Comparison of ENCODE assay signal across 1 cellular context in the genomic region with DNA sequence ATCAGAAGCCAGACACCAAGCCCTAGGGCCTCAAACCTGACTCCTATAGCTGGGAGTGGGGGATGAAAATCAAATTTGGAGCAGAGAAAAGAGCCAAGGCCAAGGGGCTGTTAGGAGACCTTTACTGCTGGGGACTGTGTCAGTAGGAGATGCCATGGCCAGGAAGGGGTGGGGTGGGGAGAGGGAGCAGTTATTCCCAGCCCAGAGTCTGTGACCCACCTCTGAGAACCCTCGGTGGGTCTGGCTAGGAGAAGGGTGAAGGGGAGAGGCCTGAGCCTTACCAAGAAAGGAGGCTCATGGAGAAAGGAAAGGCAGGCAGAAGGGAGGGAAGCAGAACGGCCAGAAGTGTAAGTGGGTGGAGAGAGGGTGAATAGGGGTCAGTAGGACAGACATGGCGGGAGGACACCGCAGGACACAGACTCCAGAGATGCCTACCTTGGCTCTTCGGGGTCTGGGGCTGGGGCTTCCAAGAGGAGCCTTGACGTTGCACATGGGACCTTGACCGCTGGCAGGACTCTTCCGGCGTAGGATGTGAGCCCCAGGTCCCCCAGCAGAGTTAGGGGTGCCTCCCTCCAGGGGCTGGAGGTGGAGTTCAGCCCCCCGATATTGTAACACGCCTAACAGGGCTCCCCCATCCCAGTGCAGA.
TF ChIP-seq lines count a peak whose summit lies in the region.

No MANE protein-coding gene starts in this region.

TF ChIP-seq in IMR-90, 13 proteins besides CTCF, POLR2A, EP300 and RAD21 (continued from another document):
- TF ChIP-seq ELK1 (IDR thresholded peaks at IDR 0.05; ENCODE audit: borderline replicate concordance, low read depth, low read length), result no peak
- no peak for TF ChIP-seq RFX5 (IDR thresholded peaks at IDR 0.05; ENCODE audit: low read depth, low read length)
- no peak for TF ChIP-seq FOS (IDR thresholded peaks at IDR 0.05; ENCODE audit: low read depth, low read length)
- no peak for TF ChIP-seq MAFK (IDR thresholded peaks at IDR 0.05; ENCODE audit: low read depth, low read length)
- no peak for TF ChIP-seq USF2 (IDR thresholded peaks at IDR 0.05; ENCODE audit: low read depth, low read length)
- TF ChIP-seq SMC3 (IDR thresholded peaks at IDR 0.05; ENCODE audit: low read depth, low read length), result no peak
- TF ChIP-seq NFE2L2 (IDR thresholded peaks at IDR 0.05; ENCODE audit: low read depth, low read length), result no peak
